26 cellular contexts compared by ENCODE assay signal in genomic region chr10:70374775-70375614, GRCh38. TPM values are rescaled to one million over a fixed set of nuclear protein-coding genes. Genes with fewer than 3 reads are reported as not detected.
A peak's percentile ranks its signal among the peaks of the same experiment; 100 is the strongest.
DNase-seq lines count a peak whose midpoint lies in the region; ATAC-seq, FAIRE-seq and TF ChIP-seq lines count a peak whose summit lies in the region.
"Had no signal": no experiment of that assay in that cellular context is flagged by ENCODE, and none has a peak within 500 bp of the region (broad histone marks: within the 10 kb centered on the region; RNA-seq: fewer than 3 reads in every experiment).

No MANE protein-coding gene starts in this region.

- peak; percentile 76 for DNase-seq in ELR (ENCODE audit: low read depth)
- DNase-seq in SJSA1 (ENCODE audit: low read depth in 1 of 2, low spot score in 2 of 2), result peak; percentile 64
- peak; percentile 15 for DNase-seq in fibroblast of the aortic adventitia (ENCODE audit: low read depth)
- no peak for DNase-seq in upper lobe of right lung
- no peak for DNase-seq in KBM-7
- DNase-seq in GM12892 (ENCODE audit: insufficient read length), result no peak
- DNase-seq: activated CD4-positive, alpha-beta T cell treated with anti-CD3 and anti-CD28 coated beads for 48 hours; activated naive CD4-positive, alpha-beta T cell treated with anti-CD3 and anti-CD28 coated beads, Interleukin-2, amount 50 U/mL, for 16 hours; C1 segment of cervical spinal cord; COR-L47; DMS79; HCEC 1CT; left ventricle myocardium superior; midbrain; naive B cell; NCI-H1092 treated with DMSO at 0.1 percent for 48 hours; NCI-H1694 treated with DMSO at 0.1 percent for 48 hours; NCI-H446 treated with DMSO at 0.1 percent for 48 hours; NCI-H774; stimulated activated CD4-positive, alpha-beta T cell treated with anti-CD3 and anti-CD28 coated beads, Interleukin-4, amount 100 ng/mL, for 1 hour; T-helper 9 cell had no signal

- peaks cover 24% of the 10 kb centered on the region; the same call in 1 of the 2 replicates for H3K36me3 ChIP-seq in SJSA1
- no peaks in the 10 kb centered on the region for H3K36me3 ChIP-seq in upper lobe of right lung
- H3K36me3 ChIP-seq: neutrophil had no signal

- ATAC-seq in upper lobe of right lung (peak; percentile 22), GM21619 (IDR thresholded peaks at IDR 0.05; ENCODE audit: unreplicated experiment) (no peak)
- ATAC-seq: left ventricle myocardium superior had no signal

- H3K27me3 ChIP-seq in SJSA1 (replicated peaks) (no peaks in the 10 kb centered on the region), upper lobe of right lung (no peaks in the 10 kb centered on the region)
- H3K27me3 ChIP-seq: tibial nerve had no signal

- FAIRE-seq in GM12892 (lab: Jason Lieb, UNC), result no peak
- FAIRE-seq: keratinocyte had no signal

- intact Hi-C loops in upper lobe of right lung (cut with DNase I), result no loop called here

- H3K27ac ChIP-seq in SJSA1 (peak overlapping the region; percentile 96), upper lobe of right lung (no peak overlapping the region)
- H3K27ac ChIP-seq: epithelial cell of prostate, neutrophil, tibial nerve had no signal

- no peak for TF ChIP-seq POLR2A in GM12892 (IDR thresholded peaks at IDR 0.05; ENCODE audit: low read depth, low read length)

- no peaks in the 10 kb centered on the region for H3K9me3 ChIP-seq in SJSA1 (replicated peaks)
- no peaks in the 10 kb centered on the region for H3K9me3 ChIP-seq in upper lobe of right lung
- H3K9me3 ChIP-seq: neutrophil had no signal

- H3K4me3 ChIP-seq in SJSA1, result peak overlapping the region; percentile 28
- H3K4me3 ChIP-seq in fibroblast of the aortic adventitia (ENCODE audit: low read depth, low read length), result no peak overlapping the region
- no peak overlapping the region for H3K4me3 ChIP-seq in upper lobe of right lung
- H3K4me3 ChIP-seq: tibial nerve had no signal

- H3K4me1 ChIP-seq in SJSA1 (replicated peaks) (peaks cover 47% of the 10 kb centered on the region), upper lobe of right lung (no peaks in the 10 kb centered on the region)
- H3K4me1 ChIP-seq: tibial nerve had no signal

- TF ChIP-seq CTCF in fibroblast of the aortic adventitia (IDR thresholded peaks at IDR 0.05; ENCODE audit: insufficient read depth, low read length) (no peak), upper lobe of right lung (IDR thresholded peaks at IDR 0.05) (no peak)

- in situ Hi-C loops in KBM-7 (cut with MboI; ENCODE audit: low pct_unique_long_range_greater_than_20kb, low sequenced_read_pairs), result no loop called here

RNA-seq across cellular contexts. Expression of gene LRRC20, which starts 7.4 kb away (rescaled TPM):
- 17.5 and 30.7 TPM in 2 replicates for total RNA-seq in SJSA1 (2014; rRNA removed; shearing (Covaris generic))
- total RNA-seq in fibroblast of the aortic adventitia (ENCODE audit: low replicate concordance), result 3.7 and 8.6 TPM in 2 replicates
- 10.9 TPM for total RNA-seq in upper lobe of right lung
- 13.4 TPM for polyA plus RNA-seq in GM12892 (2012; ENCODE audit: missing spikeins)

RNA-seq across cellular contexts. Expression of gene EIF4EBP2, which starts 28.9 kb away (rescaled TPM):
- total RNA-seq in SJSA1 (2014; rRNA removed; shearing (Covaris generic)), result 30.3 and 42.4 TPM in 2 replicates
- 54.2 and 60.2 TPM in 2 replicates for total RNA-seq in fibroblast of the aortic adventitia (ENCODE audit: low replicate concordance)
- total RNA-seq in upper lobe of right lung, result 79.3 TPM
- 25.9 TPM for polyA plus RNA-seq in GM12892 (2012; ENCODE audit: missing spikeins)

Comparison
In these comparisons a context has a peak if more than half of its experiments do, and no peak if none do; other contexts are left out.
1. DNase-seq: peak in ELR (single experiment), SJSA1 (2 of 2) and fibroblast of the aortic adventitia (single experiment); none in upper lobe of right lung (single experiment), KBM-7 (single experiment) and GM12892 (single experiment).